In the genomic region with DNA sequence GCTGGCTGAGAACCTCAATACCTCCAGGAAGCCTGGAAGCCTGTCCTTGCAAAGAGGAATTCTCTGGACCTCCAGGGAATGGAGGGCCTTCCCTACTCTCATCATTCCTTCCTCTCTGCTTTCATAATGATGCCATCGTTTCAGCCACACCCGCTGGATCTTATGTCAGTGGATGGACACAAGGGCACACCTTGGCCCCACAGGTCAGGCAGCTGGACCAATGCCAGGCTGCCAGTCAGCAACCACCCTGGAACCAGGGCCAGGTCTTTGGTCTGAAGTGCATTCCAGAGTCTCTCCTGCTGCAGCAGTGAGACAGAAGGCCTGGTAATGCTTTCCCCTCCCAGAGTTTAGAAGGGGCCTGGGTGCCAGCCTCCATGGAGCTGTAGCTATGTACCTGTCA, we compare ENCODE assay signal across 21 cellular contexts. TPM values are rescaled to one million over a fixed set of nuclear protein-coding genes. Genes with fewer than 3 reads are reported as not detected.
DNase-seq lines count a peak whose midpoint lies in the region; ATAC-seq and TF ChIP-seq lines count a peak whose summit lies in the region.
"Had no signal": no experiment of that assay in that cellular context is flagged by ENCODE, and none has a peak within 500 bp of the region (broad histone marks: within the 10 kb centered on the region; RNA-seq: fewer than 3 reads in every experiment).

No MANE protein-coding gene starts in this region.

- peaks cover 34% of the 10 kb centered on the region for H3K27me3 Mint-ChIP-seq in Calu3 (ENCODE audit: unreplicated experiment)
- H3K27me3 Mint-ChIP-seq in activated CD4-positive, alpha-beta T cell treated with anti-CD3 and anti-CD28 coated beads for 36 hours = peaks cover 30% of the 10 kb centered on the region
- peaks cover 36% of the 10 kb centered on the region for H3K27me3 Mint-ChIP-seq in type B pancreatic cell

- WGBS in spleen, 5 donors = 63 to 83% (median 78%) methylated on average over 2 of the region's 2 CpGs

- peaks cover 0 to 20% (median 10%) of the 10 kb centered on the region in 6 donors for H3K4me1 ChIP-seq in spleen
- H3K4me1 ChIP-seq: foreskin keratinocyte had no signal

- POLR2A ChIA-PET in activated CD4-positive, alpha-beta T cell treated with anti-CD3 and anti-CD28 coated beads for 36 hours (lab: Charles Lee) = no interaction called here

- H3K9me3 Mint-ChIP-seq in Calu3 (ENCODE audit: low read depth, unreplicated experiment) = no peaks in the 10 kb centered on the region
- H3K9me3 Mint-ChIP-seq in activated CD4-positive, alpha-beta T cell treated with anti-CD3 and anti-CD28 coated beads for 36 hours (ENCODE audit: low read depth) = no peaks in the 10 kb centered on the region
- H3K9me3 Mint-ChIP-seq in type B pancreatic cell = no peaks in the 10 kb centered on the region

- no peak overlapping the region for H3K27ac ChIP-seq in spleen
- H3K27ac ChIP-seq: colonic mucosa, epithelial cell of prostate, foreskin keratinocyte, HL-60 had no signal

- H3K4me3 Mint-ChIP-seq in Calu3 (ENCODE audit: low read depth, unreplicated experiment) (no peak overlapping the region), type B pancreatic cell (no peak overlapping the region)
- no peak overlapping the region for H3K4me3 Mint-ChIP-seq in activated CD4-positive, alpha-beta T cell treated with anti-CD3 and anti-CD28 coated beads for 36 hours

- H3K4me3 ChIP-seq in spleen = no peak overlapping the region
- H3K4me3 ChIP-seq: colonic mucosa had no signal

- TF ChIP-seq CTCF in Calu3 (IDR thresholded peaks at IDR 0.05; ENCODE audit: unreplicated experiment) (no peak), spleen (IDR thresholded peaks at IDR 0.05 in 8 of 11, conservative IDR thresholded peaks at IDR 0.05 in 3 of 11) (no peak), type B pancreatic cell (conservative IDR thresholded peaks at IDR 0.05) (no peak)

- H3K27me3 ChIP-seq in spleen (replicated peaks in 1 of 7) = peaks cover 0 to 96% (median 40%) of the 10 kb centered on the region in 7 donors

- H3K36me3 ChIP-seq in spleen = no peaks in the 10 kb centered on the region
- H3K36me3 ChIP-seq: colonic mucosa, uterus had no signal

- DNase-seq in Calu3 (peak; percentile 39), NCI-H69 (lab: John Stamatoyannopoulos, UW) (peak; percentile 21), epidermal melanocyte (ENCODE audit: insufficient read length, low spot score) (peak; percentile 7), posterior vena cava (ENCODE audit: low spot score) (peak; percentile 34), anterior cingulate cortex (lab: John Stamatoyannopoulos, UW) (no peak), spleen (no peak), type B pancreatic cell (ENCODE audit: extremely low spot score, unreplicated experiment) (no peak)
- DNase-seq in activated CD4-positive, alpha-beta T cell treated with anti-CD3 and anti-CD28 coated beads for 36 hours = no peak
- DNase-seq: activated CD4-positive, alpha-beta T cell treated with anti-CD3 and anti-CD28 coated beads, Interleukin-2, amount 50 U/mL, for 1 hour; activated naive CD4-positive, alpha-beta T cell; Caco-2; colonic mucosa; foreskin keratinocyte; HCEC 1CT; left cardiac atrium; NCI-H748 treated with DMSO at 0.1 percent for 48 hours; occipital lobe; stimulated activated CD4-positive, alpha-beta T cell treated with anti-CD3 and anti-CD28 coated beads, Interleukin-2, amount 100 ng/mL, for 24 hours had no signal

- TF ChIP-seq POLR2A in spleen (IDR thresholded peaks at IDR 0.05) = no peak

- no peaks in the 10 kb centered on the region for H3K9me3 ChIP-seq in spleen
- H3K9me3 ChIP-seq: Caco-2, colonic mucosa, uterus had no signal

- intact Hi-C loops in Calu3 (cut with micrococcal nuclease; ENCODE audit: unreplicated experiment) = no loop called here
- intact Hi-C loops in posterior vena cava (cut with DNase I) = no loop called here
- intact Hi-C loops in activated CD4-positive, alpha-beta T cell treated with anti-CD3 and anti-CD28 coated beads for 36 hours (cut with DNase I, micrococcal nuclease) = loop anchor here in 1 of 2 experiments (5.0 kb wide), 1 partner anchor 403 kb away; the partner anchor contains the start of gene FZD2
- intact Hi-C loops in spleen (cut with DNase I; ENCODE audit: low total_unique reads) = no loop called here

- H3K27ac Mint-ChIP-seq in Calu3 (ENCODE audit: unreplicated experiment) = no peak overlapping the region
- H3K27ac Mint-ChIP-seq in activated CD4-positive, alpha-beta T cell treated with anti-CD3 and anti-CD28 coated beads for 36 hours = no peak overlapping the region
- no peak overlapping the region for H3K27ac Mint-ChIP-seq in type B pancreatic cell

- H3K4me1 Mint-ChIP-seq in Calu3 (ENCODE audit: low read depth, unreplicated experiment) = peaks cover 8% of the 10 kb centered on the region
- H3K4me1 Mint-ChIP-seq in activated CD4-positive, alpha-beta T cell treated with anti-CD3 and anti-CD28 coated beads for 36 hours = peaks cover 7% of the 10 kb centered on the region
- H3K4me1 Mint-ChIP-seq in type B pancreatic cell (ENCODE audit: unreplicated experiment) = peaks cover 9% of the 10 kb centered on the region

- no peak for ATAC-seq in activated CD4-positive, alpha-beta T cell treated with anti-CD3 and anti-CD28 coated beads for 36 hours
- ATAC-seq: foreskin keratinocyte had no signal

- no TSS peak for BruUV-seq in Calu3 (replicated peaks; lab: Mats Ljungman, UMichigan)

- CTCF ChIA-PET in Calu3 (lab: Charles Lee) = no interaction called here
- CTCF ChIA-PET in activated CD4-positive, alpha-beta T cell treated with anti-CD3 and anti-CD28 coated beads for 36 hours (lab: Charles Lee) = interaction anchor here (2.4 kb wide), 1 partner anchor 11 kb away, joined by 8 read pairs; no protein-coding TSS in a partner anchor

- H3K36me3 Mint-ChIP-seq in Calu3 (ENCODE audit: insufficient read depth, unreplicated experiment) (no peaks in the 10 kb centered on the region), type B pancreatic cell (no peaks in the 10 kb centered on the region)
- no peaks in the 10 kb centered on the region for H3K36me3 Mint-ChIP-seq in activated CD4-positive, alpha-beta T cell treated with anti-CD3 and anti-CD28 coated beads for 36 hours (ENCODE audit: low read depth)

RNA-seq across cellular contexts. Expression of gene C1QL1, which starts 7.4 kb away (rescaled TPM):
- 1.3 and 1.5 TPM in 2 replicates for total RNA-seq in Calu3 (2022)
- total RNA-seq in posterior vena cava = under 1 TPM; 0.19 to 0.42 TPM
- under 1 TPM; 0.37 to 0.83 TPM for total RNA-seq in activated CD4-positive, alpha-beta T cell treated with anti-CD3 and anti-CD28 coated beads for 36 hours
- total RNA-seq in spleen = under 1 TPM in 1 of 7 donors, not detected in 6; 0.20 TPM
- under 1 TPM in 1 of 3 donors, not detected in 2; 0.38 TPM for polyA plus RNA-seq in spleen
- 15.6 and 76.5 TPM in 2 replicates for total RNA-seq in type B pancreatic cell (ENCODE audit: low replicate concordance)

RNA-seq across cellular contexts. Expression of gene KIF18B, which starts 13.1 kb away (rescaled TPM):
- total RNA-seq in Calu3 (2022) = 72.8 and 84.6 TPM in 2 replicates
- total RNA-seq in posterior vena cava = under 1 TPM; 0.10 to 0.65 TPM
- 10 to 100 TPM; 38.9 to 48.7 TPM for total RNA-seq in activated CD4-positive, alpha-beta T cell treated with anti-CD3 and anti-CD28 coated beads for 36 hours
- 1 to 10 TPM; 1.1 to 5.8 (median 4.4) TPM for total RNA-seq in spleen
- 1 to 10 TPM in 2 of 3 donors, under 1 TPM in 1; 0.26 to 1.5 (median 1.2) TPM for polyA plus RNA-seq in spleen
- 14.8 and 49.3 TPM in 2 replicates for total RNA-seq in type B pancreatic cell (ENCODE audit: low replicate concordance)

RNA-seq across cellular contexts. Expression of gene GFAP, which starts 45.4 kb away (rescaled TPM):
- total RNA-seq in Calu3 (2022) (not detected in 2 replicates), posterior vena cava (1 to 10 TPM in 1 of 2 donors, under 1 TPM in 1; 0.51 to 1.7 TPM), spleen (1 to 10 TPM in 1 of 7 donors, under 1 TPM in 2, not detected in 4; 0.41 to 1.7 (median 0.54) TPM), type B pancreatic cell (ENCODE audit: low replicate concordance) (0.10 and 0.26 TPM in 2 replicates)
- not detected for total RNA-seq in activated CD4-positive, alpha-beta T cell treated with anti-CD3 and anti-CD28 coated beads for 36 hours
- polyA plus RNA-seq in spleen = under 1 TPM in 2 of 3 donors, not detected in 1; 0.32 to 0.61 TPM
- total RNA-seq: Caco-2 had no signal

Comparison
In these comparisons a context has a peak if more than half of its experiments do, and no peak if none do; other contexts are left out.
1. DNase-seq: peak in Calu3 (single experiment), NCI-H69 (single experiment), epidermal melanocyte (single experiment) and posterior vena cava (single experiment); none in anterior cingulate cortex (0 of 58), activated CD4-positive, alpha-beta T cell treated with anti-CD3 and anti-CD28 coated beads for 36 hours (single experiment), spleen (single experiment) and type B pancreatic cell (single experiment).